21 cellular contexts compared by ENCODE assay signal in the genomic region with DNA sequence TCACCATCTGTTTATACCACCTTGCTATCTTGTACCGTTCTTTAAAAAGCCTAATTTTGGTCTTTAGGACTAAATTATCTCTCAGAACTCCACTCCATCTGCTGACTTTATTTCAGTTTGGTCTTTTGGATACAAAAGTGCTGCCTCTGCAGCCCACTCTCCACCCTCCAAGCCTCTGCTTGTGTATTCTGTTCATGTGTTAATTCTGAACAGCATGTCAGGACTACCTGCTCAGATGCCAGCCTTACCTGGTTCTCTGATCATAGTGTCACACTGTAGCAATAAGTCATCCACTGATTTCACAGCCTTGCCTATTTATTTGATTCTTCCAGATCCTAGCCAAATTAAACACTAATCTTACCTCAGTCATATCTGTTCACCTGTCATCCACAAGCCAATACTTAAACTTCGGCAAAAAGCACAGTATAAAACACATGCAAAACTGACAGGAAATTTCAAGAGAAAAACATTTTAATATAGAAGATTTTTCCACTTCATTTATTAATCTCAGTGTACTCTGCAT.
DNase-seq lines count a peak whose midpoint lies in the region; ATAC-seq and TF ChIP-seq lines count a peak whose summit lies in the region.
"Had no signal": no experiment of that assay in that cellular context is flagged by ENCODE, and none has a peak within 500 bp of the region (broad histone marks: within the 10 kb centered on the region; RNA-seq: fewer than 3 reads in every experiment).

No MANE protein-coding gene starts in this region.

- peaks cover 35% of the 10 kb centered on the region for H3K4me1 Mint-ChIP-seq in mesothelial cell of epicardium
- H3K4me1 Mint-ChIP-seq: CD4-positive, alpha-beta memory T cell had no signal

- no peaks in the 10 kb centered on the region for H3K27me3 Mint-ChIP-seq in mesothelial cell of epicardium (ENCODE audit: low read depth)

- no peaks in the 10 kb centered on the region for H3K36me3 ChIP-seq in OCI-LY7 (ENCODE audit: insufficient read depth, low read length)
- H3K36me3 ChIP-seq: BLaER1 treated with 17β-estradiol and CSF1 and Interleukin-3, amounts not matched to agents 10 nM and 100 nM had no signal

- TF ChIP-seq CTCF in mesothelial cell of epicardium (IDR thresholded peaks at IDR 0.05; ENCODE audit: unreplicated experiment): no peak
- no peak for TF ChIP-seq CTCF in omental fat pad (IDR thresholded peaks at IDR 0.05)
- no peak for TF ChIP-seq CTCF in OCI-LY7 (conservative IDR thresholded peaks at IDR 0.05; ENCODE audit: low read length)

- H3K4me3 Mint-ChIP-seq in mesothelial cell of epicardium: no peak overlapping the region
- H3K4me3 Mint-ChIP-seq: CD4-positive, alpha-beta memory T cell had no signal

- intact Hi-C loops in OCI-LY7 (cut with micrococcal nuclease; ENCODE audit: unreplicated experiment): no loop called here

- peaks cover 13% of the 10 kb centered on the region for H3K9me3 Mint-ChIP-seq in mesothelial cell of epicardium
- H3K9me3 Mint-ChIP-seq: CD4-positive, alpha-beta memory T cell had no signal

- H4K20me1 ChIP-seq in OCI-LY7 (ENCODE audit: insufficient read depth, low read length): no peaks in the 10 kb centered on the region
- H4K20me1 ChIP-seq: BLaER1 treated with 17β-estradiol and CSF1 and Interleukin-3, amounts not matched to agents 10 nM and 100 nM had no signal

- no peaks in the 10 kb centered on the region for H3K9me2 ChIP-seq in OCI-LY7 (ENCODE audit: insufficient read depth, low read length)

- no peak overlapping the region for H3K4me2 ChIP-seq in OCI-LY7 (ENCODE audit: low read length)
- H3K4me2 ChIP-seq: BLaER1 treated with 17β-estradiol and CSF1 and Interleukin-3, amounts not matched to agents 10 nM and 100 nM had no signal

- in situ Hi-C loops in G401 (cut with HindIII; ENCODE audit: low sequenced_read_pairs): no loop called here

- H2AFZ ChIP-seq in OCI-LY7 (ENCODE audit: low read length): no peak overlapping the region

- no peaks in the 10 kb centered on the region for H3K79me2 ChIP-seq in OCI-LY7 (ENCODE audit: insufficient read depth, low read depth, low read length)

- CTCF ChIA-PET in OCI-LY7 (lab: Charles Lee; ENCODE audit: unreplicated experiment): no interaction called here

- no peaks in the 10 kb centered on the region for H3K9me3 ChIP-seq in OCI-LY7 (ENCODE audit: low read length)
- H3K9me3 ChIP-seq: BLaER1 treated with 17β-estradiol and CSF1 and Interleukin-3, amounts not matched to agents 10 nM and 100 nM had no signal

- POLR2A ChIA-PET in OCI-LY7 (lab: Charles Lee): no interaction called here

- peaks cover 3% of the 10 kb centered on the region for H3K36me3 Mint-ChIP-seq in mesothelial cell of epicardium
- H3K36me3 Mint-ChIP-seq: CD4-positive, alpha-beta memory T cell had no signal

- no peak overlapping the region for H3K27ac ChIP-seq in OCI-LY7 (ENCODE audit: low read depth, low read length, poor library complexity, severe bottlenecking)
- H3K27ac ChIP-seq: BLaER1 treated with 17β-estradiol and CSF1 and Interleukin-3, amounts not matched to agents 10 nM and 100 nM had no signal

- H3K27ac Mint-ChIP-seq in mesothelial cell of epicardium: peak overlapping the region; percentile 6
- H3K27ac Mint-ChIP-seq: CD4-positive, alpha-beta memory T cell had no signal

- ATAC-seq in omental fat pad (ENCODE audit: low FRiP score): no peak

- H3K4me3 ChIP-seq in OCI-LY7 (ENCODE audit: low read depth, low read length, poor library complexity, severe bottlenecking): no peak overlapping the region
- H3K4me3 ChIP-seq: BLaER1 treated with 17β-estradiol and CSF1 and Interleukin-3, amounts not matched to agents 10 nM and 100 nM had no signal

- DNase-seq in G401 (ENCODE audit: low spot score) (peak; percentile 27), NCI-H69 (lab: John Stamatoyannopoulos, UW) (peak; percentile 37), cerebellar cortex (ENCODE audit: low spot score) (peak; percentile 21), mesothelial cell of epicardium (ENCODE audit: low spot score in 2 of 2, unreplicated experiment in 2 of 2) (no peak), omental fat pad (ENCODE audit: low spot score) (no peak), NOMO-1 treated with dmso at 0.1 percent for 144 hours (lab: John Stamatoyannopoulos, UW; ENCODE audit: unreplicated experiment) (no peak), OCI-LY7 (ENCODE audit: low spot score) (no peak), AG20443 (ENCODE audit: low spot score) (no peak)
- DNase-seq: CD4-positive, alpha-beta memory T cell; DMS153; GOT3; HCEC 1CT; KG1; NCI-H1105 treated with DMSO at 0.1 percent for 48 hours; NCI-H2081; NCI-H446 treated with DMSO at 0.1 percent for 48 hours; NCI-H526 treated with DMSO at 0.1 percent for 48 hours; NK-92 treated with Interleukin-12 subunit alpha and Interleukin-12 subunit beta, amount 100 ng/mL, for 24 hours; OCI-M1; SW 1271 had no signal

- no TSS peak for BruUV-seq in OCI-LY7 (replicated peaks; lab: Mats Ljungman, UMichigan)

- H3K4me1 ChIP-seq in OCI-LY7 (ENCODE audit: insufficient read depth, low read length, poor library complexity, severe bottlenecking): no peaks in the 10 kb centered on the region
- H3K4me1 ChIP-seq: BLaER1 treated with 17β-estradiol and CSF1 and Interleukin-3, amounts not matched to agents 10 nM and 100 nM had no signal

Comparison
In these comparisons a context has a peak if more than half of its experiments do, and no peak if none do; other contexts are left out.
1. DNase-seq: peak in G401 (single experiment), NCI-H69 (single experiment) and cerebellar cortex (single experiment); none in mesothelial cell of epicardium (0 of 2), omental fat pad (single experiment), NOMO-1 treated with dmso at 0.1 percent for 144 hours (single experiment), OCI-LY7 (single experiment) and AG20443 (single experiment).